Comparison of ENCODE assay signal across 19 cellular contexts in the genomic region with DNA sequence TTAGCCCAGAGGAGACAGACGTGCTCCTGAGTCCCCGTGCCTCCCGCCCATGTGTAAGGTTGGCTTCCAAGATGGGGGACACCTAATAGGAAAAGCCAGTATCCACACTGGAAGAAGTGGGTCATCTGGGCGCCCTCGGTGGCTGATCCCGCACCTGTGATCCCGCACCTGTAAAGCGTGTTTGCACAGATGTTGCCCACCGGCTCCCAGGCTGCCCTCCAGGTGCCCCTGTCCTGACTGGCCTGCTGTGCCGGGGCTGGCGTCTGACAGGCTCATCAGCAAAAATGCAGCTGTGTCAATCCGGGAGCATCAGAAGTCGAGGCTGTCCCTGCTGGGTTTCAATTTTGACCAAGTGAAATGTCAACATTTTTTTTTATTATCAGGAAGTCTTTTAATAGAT.
"Had no signal": no experiment of that assay in that cellular context is flagged by ENCODE, and none has a peak within 500 bp of the region (broad histone marks: within the 10 kb centered on the region; RNA-seq: fewer than 3 reads in every experiment).

No MANE protein-coding gene starts in this region.

- H3K4me1 Mint-ChIP-seq: T-cell had no signal

- H3K27ac Mint-ChIP-seq: T-cell had no signal

- H3K27me3 Mint-ChIP-seq: T-cell had no signal

- H3K4me3 Mint-ChIP-seq: T-cell had no signal

- H3K9ac ChIP-seq: SK-N-SH had no signal

- FAIRE-seq: RCC 7860 had no signal

- H3K9me3 ChIP-seq: MG63, SK-N-SH had no signal

- H3K9me2 ChIP-seq: SK-N-SH had no signal

- H3K36me3 ChIP-seq: MG63 had no signal

- ATAC-seq: T-cell had no signal

- H3K4me2 ChIP-seq: SK-N-SH had no signal

- H3K4me3 ChIP-seq: MG63 had no signal

- DNase-seq: Karpas-422, KBM-7, MG63, NCI-H1092 treated with DMSO at 0.1 percent for 48 hours, NCI-H1436, NCI-H1694 treated with DMSO at 0.1 percent for 48 hours, NCI-H1930, NCI-H2081, NCI-H2171, NCI-H226, NCI-H446, NCI-H510A, NCI-H524 treated with DMSO at 0.1 percent for 48 hours, NCI-H69, SK-N-SH, SW 1271, T-cell had no signal

- H3K36me3 Mint-ChIP-seq: T-cell had no signal

- H3K27ac ChIP-seq: RWPE1 had no signal
